ENCODE assay signal across 18 cellular contexts in genomic region chr2:165660361-165660760, GRCh38.
DNase-seq lines count a peak whose midpoint lies in the region; ATAC-seq and TF ChIP-seq lines count a peak whose summit lies in the region.
"Had no signal": no experiment of that assay in that cellular context is flagged by ENCODE, and none has a peak within 500 bp of the region (broad histone marks: within the 10 kb centered on the region; RNA-seq: fewer than 3 reads in every experiment).

No MANE protein-coding gene starts in this region.

- H3K36me3 Mint-ChIP-seq in activated T-cell treated with anti-CD3 and anti-CD28 coated beads, Interleukin-2, amount 50 U/mL, for 4 hours (ENCODE audit: insufficient read depth) = no peaks in the 10 kb centered on the region
- H3K36me3 Mint-ChIP-seq: CD8-positive, alpha-beta T cell; stimulated activated memory B cell treated with anti-CD40 and anti-IgM and Interleukin-4, amounts not matched to agents 10 μg/mL and 1 μg/mL and 100 μg/mL, for 72 hours had no signal

- no peaks in the 10 kb centered on the region for H3K4me1 ChIP-seq in GM23248 (ENCODE audit: insufficient read depth)

- no peak overlapping the region for H3K9ac ChIP-seq in GM23248

- no peak overlapping the region for H3K27ac ChIP-seq in GM23248
- H3K27ac ChIP-seq: epithelial cell of prostate, SK-N-MC had no signal

- peaks cover 12% of the 10 kb centered on the region for H3K27me3 Mint-ChIP-seq in activated T-cell treated with anti-CD3 and anti-CD28 coated beads, Interleukin-2, amount 50 U/mL, for 4 hours (ENCODE audit: low read depth)

- no peaks in the 10 kb centered on the region for H3K4me1 Mint-ChIP-seq in activated T-cell treated with anti-CD3 and anti-CD28 coated beads, Interleukin-2, amount 50 U/mL, for 4 hours (ENCODE audit: low read depth)

- ATAC-seq in HG02588 (IDR thresholded peaks at IDR 0.05; ENCODE audit: unreplicated experiment) (peak; percentile 92), HG03196 (IDR thresholded peaks at IDR 0.05; ENCODE audit: unreplicated experiment) (peak; percentile 81)
- no peak for ATAC-seq in activated T-cell treated with anti-CD3 and anti-CD28 coated beads, Interleukin-2, amount 50 U/mL, for 4 hours
- ATAC-seq: CD8-positive, alpha-beta T cell; stimulated activated memory B cell treated with anti-CD40 and anti-IgM and Interleukin-4, amounts not matched to agents 10 μg/mL and 1 μg/mL and 100 μg/mL, for 72 hours had no signal

- no peak overlapping the region for H3K4me2 ChIP-seq in GM23248 (ENCODE audit: unreplicated experiment)

- H2AFZ ChIP-seq in GM23248 = no peak overlapping the region

- no peaks in the 10 kb centered on the region for H3K9me3 ChIP-seq in GM23248 (ENCODE audit: low read depth)

- H4K20me1 ChIP-seq in GM23248 (ENCODE audit: insufficient read depth) = no peaks in the 10 kb centered on the region

- no peak overlapping the region for H3K4me3 Mint-ChIP-seq in activated T-cell treated with anti-CD3 and anti-CD28 coated beads, Interleukin-2, amount 50 U/mL, for 4 hours
- H3K4me3 Mint-ChIP-seq: CD8-positive, alpha-beta T cell; stimulated activated memory B cell treated with anti-CD40 and anti-IgM and Interleukin-4, amounts not matched to agents 10 μg/mL and 1 μg/mL and 100 μg/mL, for 72 hours had no signal

- H3K36me3 ChIP-seq in GM23248 (ENCODE audit: low read depth) = no peaks in the 10 kb centered on the region

- no peaks in the 10 kb centered on the region for H3K9me2 ChIP-seq in GM23248 (ENCODE audit: insufficient read depth)

- no peaks in the 10 kb centered on the region for H3K9me3 Mint-ChIP-seq in activated T-cell treated with anti-CD3 and anti-CD28 coated beads, Interleukin-2, amount 50 U/mL, for 4 hours
- H3K9me3 Mint-ChIP-seq: CD8-positive, alpha-beta T cell; stimulated activated memory B cell treated with anti-CD40 and anti-IgM and Interleukin-4, amounts not matched to agents 10 μg/mL and 1 μg/mL and 100 μg/mL, for 72 hours had no signal

- no peaks in the 10 kb centered on the region for H3F3A ChIP-seq in GM23248 (ENCODE audit: insufficient read depth)

- H3K4me3 ChIP-seq in GM12865 (ENCODE audit: low read depth, low read length) (no peak overlapping the region), GM23248 (no peak overlapping the region)
- H3K4me3 ChIP-seq: SK-N-MC had no signal

- 77 to 82% methylated on average over 3 of the region's 3 CpGs for WGBS in GM23248 (ENCODE audit: low coverage in 1 of 2, low lambda C conversion rate in 2 of 2, missing lambda C conversion rate in 2 of 2), 2 experiments

- no peaks in the 10 kb centered on the region for H3K79me2 ChIP-seq in GM23248 (ENCODE audit: insufficient read depth)

- H3K27me3 ChIP-seq in GM23248 (replicated peaks; ENCODE audit: insufficient read depth) = no peaks in the 10 kb centered on the region

- TF ChIP-seq CTCF in GM12865 (IDR thresholded peaks at IDR 0.05; ENCODE audit: insufficient read depth, low read depth, low read length, missing control alignments) = no peak

- in situ Hi-C loops in GM23248 (cut with MboI) = no loop called here

- DNase-seq in GM12865 (ENCODE audit: low read depth) (peak; percentile 27), GM19238 (ENCODE audit: insufficient read length, low spot score) (peak; percentile 5), GM23248 (no peak), midbrain (lab: John Stamatoyannopoulos, UW) (no peak)
- DNase-seq in activated T-cell treated with anti-CD3 and anti-CD28 coated beads, Interleukin-2, amount 50 U/mL, for 4 hours = no peak
- DNase-seq in activated CD4-positive, alpha-beta T cell treated with anti-CD3 and anti-CD28 coated beads, Interleukin-2, amount 50 U/mL, for 4 hours = no peak
- DNase-seq: activated CD4-positive, alpha-beta T cell treated with anti-CD3 and anti-CD28 coated beads, Interleukin-2, amount 50 U/mL, for 48 hours; amygdala; CD8-positive, alpha-beta T cell; H7; islet precursor cell; NCI-H146; OCI-M1 had no signal

Comparison
In these comparisons a context has a peak if more than half of its experiments do, and no peak if none do; other contexts are left out.
1. DNase-seq: peak in GM12865 (single experiment) and GM19238 (single experiment); none in activated T-cell treated with anti-CD3 and anti-CD28 coated beads, Interleukin-2, amount 50 U/mL, for 4 hours (single experiment), GM23248 (single experiment), activated CD4-positive, alpha-beta T cell treated with anti-CD3 and anti-CD28 coated beads, Interleukin-2, amount 50 U/mL, for 4 hours (0 of 2) and midbrain (single experiment).
2. ATAC-seq: peak in HG02588 (single experiment) and HG03196 (single experiment); none in activated T-cell treated with anti-CD3 and anti-CD28 coated beads, Interleukin-2, amount 50 U/mL, for 4 hours (0 of 2).